ENCODE assay signal across 27 cellular contexts in the genomic region with DNA sequence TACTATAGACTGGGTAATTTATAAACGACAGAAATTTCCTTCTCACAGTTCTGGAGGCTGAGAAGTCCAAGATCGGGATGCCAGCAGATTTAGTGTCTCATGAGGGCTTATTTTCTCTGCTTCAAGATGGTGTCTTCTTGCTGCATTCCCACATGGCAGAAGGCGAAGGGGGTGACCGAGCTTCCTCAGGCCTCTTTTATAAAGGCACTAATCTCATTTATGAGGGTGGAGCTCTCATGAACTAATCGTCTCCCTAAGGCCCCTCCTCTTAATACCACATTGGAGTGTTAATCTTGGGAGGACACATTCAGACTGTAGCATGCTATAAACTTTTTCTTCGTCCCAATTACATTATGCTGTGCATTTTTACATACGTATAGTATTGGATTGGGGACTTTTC.
DNase-seq lines count a peak whose midpoint lies in the region; ATAC-seq and TF ChIP-seq lines count a peak whose summit lies in the region.
"Had no signal": no experiment of that assay in that cellular context is flagged by ENCODE, and none has a peak within 500 bp of the region (broad histone marks: within the 10 kb centered on the region; RNA-seq: fewer than 3 reads in every experiment).

No MANE protein-coding gene starts in this region.

- ATAC-seq in Right ventricle myocardium superior (ENCODE audit: poor library complexity): no peak
- ATAC-seq in GM18502 (IDR thresholded peaks at IDR 0.05; ENCODE audit: poor library complexity, unreplicated experiment): no peak
- no peak for ATAC-seq in GM21723 (IDR thresholded peaks at IDR 0.05; ENCODE audit: unreplicated experiment)
- ATAC-seq: PC-3 had no signal

- DNase-seq in right atrium auricular region (ENCODE audit: low spot score): no peak
- no peak for DNase-seq in Right ventricle myocardium superior
- DNase-seq in adipocyte (ENCODE audit: low read depth): no peak
- no peak for DNase-seq in spleen
- DNase-seq in AG20443 (ENCODE audit: low spot score): no peak
- DNase-seq: activated CD4-positive, alpha-beta T cell treated with anti-CD3 and anti-CD28 coated beads for 48 hours; activated CD8-positive, alpha-beta memory T cell treated with anti-CD3 and anti-CD28 coated beads for 24 hours; activated effector memory CD4-positive, alpha-beta T cell treated with anti-CD3 and anti-CD28 coated beads, Interleukin-2, amount 50 U/mL, for 16 hours; cerebellar nuclear complex; dorsolateral prefrontal cortex; GDM1; glutamatergic neuron; Kasumi-1; kidney; mammary epithelial cell; PC-3; small intestine; stimulated activated CD4-positive, alpha-beta T cell treated with anti-CD3 and anti-CD28 coated beads, Interleukin-1b, Interleukin-23, amount 100 ng/mL, for 48 hours; stimulated activated CD8-positive, alpha-beta memory T cell treated with anti-CD3 and anti-CD28 coated beads, Interleukin-4, amount 100 ng/mL, for 48 hours; trophoblast cell had no signal

- 90 to 93% methylated on average over 3 to 5 of the region's 7 CpGs for WGBS in mesodermal cell (ENCODE audit: insufficient coverage in 2 of 2), 2 experiments
- 87 to 89% (median 88%) methylated on average over 7 of the region's 7 CpGs for WGBS in spleen, 5 donors

- no peaks in the 10 kb centered on the region for H3K27me3 ChIP-seq in right atrium auricular region
- no peaks in the 10 kb centered on the region for H3K27me3 ChIP-seq in adipocyte (replicated peaks; ENCODE audit: control insufficient read depth, insufficient read depth, low read length)
- no peaks in the 10 kb centered on the region for H3K27me3 ChIP-seq in spleen (replicated peaks in 1 of 7)
- H3K27me3 ChIP-seq: dorsolateral prefrontal cortex had no signal

- H3K4me1 ChIP-seq in right atrium auricular region (no peaks in the 10 kb centered on the region), adipocyte (ENCODE audit: control insufficient read depth, insufficient read depth, low read length) (peaks cover 17% of the 10 kb centered on the region), mesodermal cell (ENCODE audit: control insufficient read depth, insufficient read depth, low read length, poor library complexity, severe bottlenecking) (peaks cover 21% of the 10 kb centered on the region), spleen (peaks cover 0 to 9% (median 1%) of the 10 kb centered on the region in 6 donors)
- H3K4me1 ChIP-seq: prostate gland had no signal

- no peak for TF ChIP-seq CTCF in right atrium auricular region (IDR thresholded peaks at IDR 0.05)
- TF ChIP-seq CTCF in spleen (IDR thresholded peaks at IDR 0.05 in 8 of 11, conservative IDR thresholded peaks at IDR 0.05 in 3 of 11): no peak

- H3K36me3 ChIP-seq in right atrium auricular region (no peaks in the 10 kb centered on the region), adipocyte (ENCODE audit: control insufficient read depth, insufficient read depth, low read length, severe bottlenecking) (no peaks in the 10 kb centered on the region), mesodermal cell (ENCODE audit: control insufficient read depth, insufficient read depth, low read length) (no peaks in the 10 kb centered on the region), spleen (no peaks in the 10 kb centered on the region)
- H3K36me3 ChIP-seq: prostate gland had no signal

- H3K9me3 ChIP-seq in right atrium auricular region (no peaks in the 10 kb centered on the region), adipocyte (ENCODE audit: control insufficient read depth, low read length) (no peaks in the 10 kb centered on the region), mesodermal cell (ENCODE audit: control insufficient read depth, low read length) (no peaks in the 10 kb centered on the region), spleen (peaks cover 0 to 6% (median 0%) of the 10 kb centered on the region in 8 donors)
- H3K9me3 ChIP-seq: prostate gland had no signal

- H3K4me3 ChIP-seq in right atrium auricular region (no peak overlapping the region), adipocyte (ENCODE audit: low read length) (peak overlapping the region; percentile 70), mesodermal cell (ENCODE audit: extremely low read depth, insufficient read depth, low read length, poor library complexity, severe bottlenecking) (no peak overlapping the region), spleen (no peak overlapping the region)
- H3K4me3 ChIP-seq: dorsolateral prefrontal cortex, prostate gland had no signal

- no peak for TF ChIP-seq POLR2A in spleen (IDR thresholded peaks at IDR 0.05)

- H3K27ac ChIP-seq in right atrium auricular region: peak overlapping the region; percentile 12 to 58
- H3K27ac ChIP-seq in mesodermal cell (ENCODE audit: low read depth, low read length, severe bottlenecking): peak overlapping the region; percentile 50
- H3K27ac ChIP-seq in spleen: peak overlapping the region in 7 of 8 donors; percentile 68 to 86 (median 77)
- H3K27ac ChIP-seq: epithelial cell of prostate, HL-60, prostate gland, VCaP had no signal

- intact Hi-C loops in Right ventricle myocardium superior (cut with DNase I): no loop called here
- intact Hi-C loops in spleen (cut with DNase I; ENCODE audit: low total_unique reads): no loop called here

- H3K9ac ChIP-seq in adipocyte (ENCODE audit: low read length): no peak overlapping the region
